22 cellular contexts compared by ENCODE assay signal in genomic region chr3:122535964-122536363, GRCh38. TPM values are rescaled to one million over a fixed set of nuclear protein-coding genes. Genes with fewer than 3 reads are reported as not detected.
"Had no signal": no experiment of that assay in that cellular context is flagged by ENCODE, and none has a peak within 500 bp of the region (broad histone marks: within the 10 kb centered on the region; RNA-seq: fewer than 3 reads in every experiment).

No MANE protein-coding gene starts in this region.

- H3K27ac Mint-ChIP-seq: activated CD4-positive, alpha-beta memory T cell treated with anti-CD3 and anti-CD28 coated beads for 36 hours; activated CD4-positive, alpha-beta T cell treated with anti-CD3 and anti-CD28 coated beads, Interleukin-2, amount 10 ng/mL, durations not matched to agents 7 days and 5 days; activated naive CD4-positive, alpha-beta T cell treated with anti-CD3 and anti-CD28 coated beads, Interleukin-2, amount 10 ng/mL, durations not matched to agents 7 days and 5 days; activated naive CD8-positive, alpha-beta T cell treated with anti-CD3 and anti-CD28 coated beads for 36 hours; activated T-helper 2 cell treated with anti-CD3 and anti-CD28 coated beads, Interferon-gamma antibody, Interleukin-2, Interleukin-4, amounts not matched to agents 10 μg/mL and 5 μg/mL and 100 μg/mL, durations not matched to agents 14 hours and 24 hours and 36 hours; T-helper 1 cell treated with Interleukin-12 subunit alpha and Interleukin-12 subunit beta and Interleukin-4 antibody, amounts not matched to agents 30 μg/mL and 1 μg/mL, for 36 hours had no signal

- ATAC-seq: activated T-cell treated with anti-CD3 and anti-CD28 coated beads, Interleukin-2, amount 50 U/mL, for 72 hours; K562 had no signal

- H2AFZ ChIP-seq: PC-9 had no signal

- H3K4me2 ChIP-seq: PC-9 had no signal

- H3K27me3 Mint-ChIP-seq: activated CD4-positive, alpha-beta memory T cell treated with anti-CD3 and anti-CD28 coated beads for 36 hours; activated CD4-positive, alpha-beta T cell treated with anti-CD3 and anti-CD28 coated beads, Interleukin-2, amount 10 ng/mL, durations not matched to agents 7 days and 5 days; activated naive CD4-positive, alpha-beta T cell treated with anti-CD3 and anti-CD28 coated beads, Interleukin-2, amount 10 ng/mL, durations not matched to agents 7 days and 5 days; activated naive CD8-positive, alpha-beta T cell treated with anti-CD3 and anti-CD28 coated beads for 36 hours had no signal

- H3K4me3 Mint-ChIP-seq: activated CD4-positive, alpha-beta memory T cell treated with anti-CD3 and anti-CD28 coated beads for 36 hours; activated CD4-positive, alpha-beta T cell treated with anti-CD3 and anti-CD28 coated beads, Interleukin-2, amount 10 ng/mL, durations not matched to agents 7 days and 5 days; activated naive CD4-positive, alpha-beta T cell treated with anti-CD3 and anti-CD28 coated beads, Interleukin-2, amount 10 ng/mL, durations not matched to agents 7 days and 5 days; activated naive CD8-positive, alpha-beta T cell treated with anti-CD3 and anti-CD28 coated beads for 36 hours; activated T-cell treated with anti-CD3 and anti-CD28 coated beads, Interleukin-2, amount 50 U/mL, for 72 hours; T-helper 1 cell treated with Interleukin-12 subunit alpha and Interleukin-12 subunit beta and Interleukin-4 antibody, amounts not matched to agents 30 μg/mL and 1 μg/mL, for 36 hours had no signal

- DNase-seq: activated CD4-positive, alpha-beta memory T cell treated with anti-CD3 and anti-CD28 coated beads for 36 hours; activated CD4-positive, alpha-beta T cell treated with anti-CD3 and anti-CD28 coated beads, Interleukin-2, amount 10 ng/mL, durations not matched to agents 7 days and 5 days; activated CD4-positive, CD25-positive, alpha-beta regulatory T cell; activated gamma-delta T cell treated with Interleukin-2 at 50 U/mL for 16 hours; activated naive CD4-positive, alpha-beta T cell treated with anti-CD3 and anti-CD28 coated beads, Interleukin-2, amount 10 ng/mL, durations not matched to agents 7 days and 5 days; activated naive CD8-positive, alpha-beta T cell treated with anti-CD3 and anti-CD28 coated beads for 36 hours; activated T-cell treated with anti-CD3 and anti-CD28 coated beads for 4 hours; activated T-cell treated with anti-CD3 and anti-CD28 coated beads, Interleukin-2, amount 50 U/mL, for 72 hours; anterior cingulate cortex; Karpas-422; NCI-H1105 treated with DMSO at 0.1 percent for 48 hours; NCI-H1436 treated with DMSO at 0.1 percent for 48 hours; NCI-H187; NCI-H2081; NCI-H510A treated with DMSO at 0.1 percent for 48 hours; NCI-H69; PC-9; SHP77 treated with DMSO at 0.1 percent for 48 hours had no signal

- H3K27ac ChIP-seq: PC-9 had no signal

- H3K4me3 ChIP-seq: K562, PC-9 had no signal

- H3K9me3 Mint-ChIP-seq: activated CD4-positive, alpha-beta memory T cell treated with anti-CD3 and anti-CD28 coated beads for 36 hours; activated CD4-positive, alpha-beta T cell treated with anti-CD3 and anti-CD28 coated beads, Interleukin-2, amount 10 ng/mL, durations not matched to agents 7 days and 5 days; activated naive CD4-positive, alpha-beta T cell treated with anti-CD3 and anti-CD28 coated beads, Interleukin-2, amount 10 ng/mL, durations not matched to agents 7 days and 5 days; activated naive CD8-positive, alpha-beta T cell treated with anti-CD3 and anti-CD28 coated beads for 36 hours; activated T-cell treated with anti-CD3 and anti-CD28 coated beads, Interleukin-2, amount 50 U/mL, for 72 hours; activated T-helper 2 cell treated with anti-CD3 and anti-CD28 coated beads, Interferon-gamma antibody, Interleukin-2, Interleukin-4, amounts not matched to agents 10 μg/mL and 5 μg/mL and 100 μg/mL, durations not matched to agents 14 hours and 24 hours and 36 hours; T-helper 1 cell treated with Interleukin-12 subunit alpha and Interleukin-12 subunit beta and Interleukin-4 antibody, amounts not matched to agents 30 μg/mL and 1 μg/mL, for 36 hours had no signal

RNA-seq across cellular contexts. Expression of gene PARP15, which starts 41.5 kb away (rescaled TPM):
- total RNA-seq: SK-MEL-5 had no signal
